18 cellular contexts compared by ENCODE assay signal in genomic region chr20:49460916-49461315, GRCh38. TPM values are rescaled to one million over a fixed set of nuclear protein-coding genes. Genes with fewer than 3 reads are reported as not detected.
DNase-seq lines count a peak whose midpoint lies in the region; ATAC-seq and TF ChIP-seq lines count a peak whose summit lies in the region.
"Had no signal": no experiment of that assay in that cellular context is flagged by ENCODE, and none has a peak within 500 bp of the region (broad histone marks: within the 10 kb centered on the region; RNA-seq: fewer than 3 reads in every experiment).

No MANE protein-coding gene starts in this region.

- DNase-seq in DMS79 treated with DMSO at 0.1 percent for 48 hours (lab: John Stamatoyannopoulos, UW) (peak; percentile 84), NCI-H2029 (lab: John Stamatoyannopoulos, UW) (peak; percentile 25), right lobe of liver (peak; percentile 71 to 92 (median 92)), COLO829 (ENCODE audit: low spot score) (no peak), heart right ventricle (no peak)
- DNase-seq in activated T-helper 1 cell treated with anti-CD3 and anti-CD28 coated beads, Interleukin-12 subunit alpha, Interleukin-12 subunit beta, Interleukin-2, Interleukin-4 antibody, amounts not matched to agents 30 ng/mL and 10 ng/mL and 1 ng/mL, durations not matched to agents 14 hours and 24 hours and 36 hours (ENCODE audit: low spot score), result no peak
- no peak for DNase-seq in CD4-positive, alpha-beta T cell
- DNase-seq: activated CD4-positive, alpha-beta T cell treated with anti-CD3 and anti-CD28 coated beads, Interleukin-2, amount 50 U/mL, for 1 hour; amygdala; EL; foreskin fibroblast; KBM-7; T-cell; upper lobe of left lung had no signal

- TF ChIP-seq CTCF in right lobe of liver (IDR thresholded peaks at IDR 0.05) (no peak), heart right ventricle (IDR thresholded peaks at IDR 0.05) (no peak)
- TF ChIP-seq CTCF in CD4-positive, alpha-beta T cell (IDR thresholded peaks at IDR 0.05), result no peak

- no peaks in the 10 kb centered on the region for H3K4me1 Mint-ChIP-seq in activated T-helper 1 cell treated with anti-CD3 and anti-CD28 coated beads, Interleukin-12 subunit alpha, Interleukin-12 subunit beta, Interleukin-2, Interleukin-4 antibody, amounts not matched to agents 30 ng/mL and 10 ng/mL and 1 ng/mL, durations not matched to agents 14 hours and 24 hours and 36 hours (ENCODE audit: low read depth)
- H3K4me1 Mint-ChIP-seq in CD4-positive, alpha-beta T cell (ENCODE audit: low read depth), result no peaks in the 10 kb centered on the region
- H3K4me1 Mint-ChIP-seq: T-cell had no signal

- H3K36me3 Mint-ChIP-seq in activated T-helper 1 cell treated with anti-CD3 and anti-CD28 coated beads, Interleukin-12 subunit alpha, Interleukin-12 subunit beta, Interleukin-2, Interleukin-4 antibody, amounts not matched to agents 30 ng/mL and 10 ng/mL and 1 ng/mL, durations not matched to agents 14 hours and 24 hours and 36 hours (ENCODE audit: low read depth), result no peaks in the 10 kb centered on the region
- no peaks in the 10 kb centered on the region for H3K36me3 Mint-ChIP-seq in CD4-positive, alpha-beta T cell (ENCODE audit: low read depth)
- H3K36me3 Mint-ChIP-seq: T-cell had no signal

- POLR2A ChIA-PET in CD4-positive, alpha-beta T cell (lab: Charles Lee), result no interaction called here

- H3K36me3 ChIP-seq in right lobe of liver (no peaks in the 10 kb centered on the region), heart right ventricle (no peaks in the 10 kb centered on the region)
- H3K36me3 ChIP-seq: upper lobe of left lung had no signal

- peak; percentile 84 to 94 (median 92) for ATAC-seq in right lobe of liver
- no peak for ATAC-seq in HG03439 (IDR thresholded peaks at IDR 0.05; ENCODE audit: unreplicated experiment)
- ATAC-seq in CD4-positive, alpha-beta T cell (ENCODE audit: poor library complexity), result no peak
- ATAC-seq in heart right ventricle, result no peak
- ATAC-seq: T-cell had no signal

- H3K9me3 ChIP-seq in right lobe of liver (no peaks in the 10 kb centered on the region), heart right ventricle (no peaks in the 10 kb centered on the region)
- H3K9me3 ChIP-seq in CD4-positive, alpha-beta T cell (ENCODE audit: control insufficient read depth, low read length), result no peaks in the 10 kb centered on the region
- H3K9me3 ChIP-seq: upper lobe of left lung had no signal

- H3K4me3 ChIP-seq in right lobe of liver (no peak overlapping the region), heart right ventricle (no peak overlapping the region)
- H3K4me3 ChIP-seq: dorsolateral prefrontal cortex, upper lobe of left lung had no signal

- H3K27me3 Mint-ChIP-seq in activated T-helper 1 cell treated with anti-CD3 and anti-CD28 coated beads, Interleukin-12 subunit alpha, Interleukin-12 subunit beta, Interleukin-2, Interleukin-4 antibody, amounts not matched to agents 30 ng/mL and 10 ng/mL and 1 ng/mL, durations not matched to agents 14 hours and 24 hours and 36 hours (ENCODE audit: insufficient read depth), result peaks cover 21% of the 10 kb centered on the region
- peaks cover 29% of the 10 kb centered on the region for H3K27me3 Mint-ChIP-seq in CD4-positive, alpha-beta T cell

- H3K27ac Mint-ChIP-seq in activated T-helper 1 cell treated with anti-CD3 and anti-CD28 coated beads, Interleukin-12 subunit alpha, Interleukin-12 subunit beta, Interleukin-2, Interleukin-4 antibody, amounts not matched to agents 30 ng/mL and 10 ng/mL and 1 ng/mL, durations not matched to agents 14 hours and 24 hours and 36 hours, result peak overlapping the region; percentile 7
- H3K27ac Mint-ChIP-seq in CD4-positive, alpha-beta T cell, result no peak overlapping the region
- H3K27ac Mint-ChIP-seq: activated T-helper 2 cell treated with anti-CD3 and anti-CD28 coated beads, Interferon-gamma antibody, Interleukin-2, Interleukin-4, amounts not matched to agents 10 μg/mL and 5 μg/mL and 100 μg/mL, durations not matched to agents 14 hours and 24 hours and 36 hours; T-cell had no signal

- WGBS in right lobe of liver (ENCODE audit: insufficient coverage, low coverage, low lambda C conversion rate, missing lambda C conversion rate), result 27% methylated on average over 5 of the region's 5 CpGs
- 86 to 88% methylated on average over 5 of the region's 5 CpGs for WGBS in heart right ventricle, 2 donors

- CTCF ChIA-PET in CD4-positive, alpha-beta T cell (lab: Charles Lee), result no interaction called here

- H3K4me1 ChIP-seq in right lobe of liver (peaks cover 0 to 12% (median 1%) of the 10 kb centered on the region in 4 donors), heart right ventricle (peaks cover 0 to 6% (median 0%) of the 10 kb centered on the region in 9 donors)
- H3K4me1 ChIP-seq: upper lobe of left lung had no signal

- no peak overlapping the region for H3K4me3 Mint-ChIP-seq in activated T-helper 1 cell treated with anti-CD3 and anti-CD28 coated beads, Interleukin-12 subunit alpha, Interleukin-12 subunit beta, Interleukin-2, Interleukin-4 antibody, amounts not matched to agents 30 ng/mL and 10 ng/mL and 1 ng/mL, durations not matched to agents 14 hours and 24 hours and 36 hours
- no peak overlapping the region for H3K4me3 Mint-ChIP-seq in CD4-positive, alpha-beta T cell
- H3K4me3 Mint-ChIP-seq: T-cell had no signal

- H3K27me3 ChIP-seq in right lobe of liver (no peaks in the 10 kb centered on the region), heart right ventricle (peaks cover 0 to 4% (median 0%) of the 10 kb centered on the region in 7 donors)
- H3K27me3 ChIP-seq in CD4-positive, alpha-beta T cell (ENCODE audit: control insufficient read depth, insufficient read depth, low read length), result no peaks in the 10 kb centered on the region
- H3K27me3 ChIP-seq: dorsolateral prefrontal cortex, upper lobe of left lung had no signal

- TF ChIP-seq POLR2A in right lobe of liver (IDR thresholded peaks at IDR 0.05), result no peak

- H3K9me3 Mint-ChIP-seq in activated T-helper 1 cell treated with anti-CD3 and anti-CD28 coated beads, Interleukin-12 subunit alpha, Interleukin-12 subunit beta, Interleukin-2, Interleukin-4 antibody, amounts not matched to agents 30 ng/mL and 10 ng/mL and 1 ng/mL, durations not matched to agents 14 hours and 24 hours and 36 hours, result no peaks in the 10 kb centered on the region
- H3K9me3 Mint-ChIP-seq in CD4-positive, alpha-beta T cell, result no peaks in the 10 kb centered on the region
- H3K9me3 Mint-ChIP-seq: activated T-helper 2 cell treated with anti-CD3 and anti-CD28 coated beads, Interferon-gamma antibody, Interleukin-2, Interleukin-4, amounts not matched to agents 10 μg/mL and 5 μg/mL and 100 μg/mL, durations not matched to agents 14 hours and 24 hours and 36 hours; T-cell had no signal

- H3K27ac ChIP-seq in right lobe of liver (peak overlapping the region in 1 of 3 donors; percentile 25), heart right ventricle (no peak overlapping the region)
- no peak overlapping the region for H3K27ac ChIP-seq in CD4-positive, alpha-beta T cell (ENCODE audit: low read depth, low read length)
- H3K27ac ChIP-seq: upper lobe of left lung had no signal

- intact Hi-C loops in activated T-helper 1 cell treated with anti-CD3 and anti-CD28 coated beads, Interleukin-12 subunit alpha, Interleukin-12 subunit beta, Interleukin-2, Interleukin-4 antibody, amounts not matched to agents 30 ng/mL and 10 ng/mL and 1 ng/mL, durations not matched to agents 14 hours and 24 hours and 36 hours (cut with micrococcal nuclease), result no loop called here
- intact Hi-C loops in right lobe of liver (cut with DNase I) (no loop called here), heart right ventricle (cut with DNase I) (no loop called here)
- intact Hi-C loops in CD4-positive, alpha-beta T cell (cut with DNase I, micrococcal nuclease), result no loop called here

RNA-seq across cellular contexts. Expression of gene KCNB1, which starts 21.6 kb away (rescaled TPM):
- total RNA-seq in activated T-helper 1 cell treated with anti-CD3 and anti-CD28 coated beads, Interleukin-12 subunit alpha, Interleukin-12 subunit beta, Interleukin-2, Interleukin-4 antibody, amounts not matched to agents 30 ng/mL and 10 ng/mL and 1 ng/mL, durations not matched to agents 14 hours and 24 hours and 36 hours, result 0.08 and 0.20 TPM in 2 replicates
- total RNA-seq in right lobe of liver, result 1 to 10 TPM; 1.5 to 8.2 (median 3.8) TPM
- total RNA-seq in CD4-positive, alpha-beta T cell, result under 1 TPM; 0.06 to 0.08 TPM
- 1 to 10 TPM in 8 of 10 donors, under 1 TPM in 2; 0.64 to 4.2 (median 1.2) TPM for total RNA-seq in heart right ventricle
- under 1 TPM; 0.80 to 0.99 TPM for polyA plus RNA-seq in heart right ventricle
- total RNA-seq: OCI-LY7 had no signal

Comparison
In these comparisons a context has a peak if more than half of its experiments do, and no peak if none do; other contexts are left out.
1. DNase-seq: peak in DMS79 treated with DMSO at 0.1 percent for 48 hours (single experiment), NCI-H2029 (single experiment) and right lobe of liver (3 of 3); none in activated T-helper 1 cell treated with anti-CD3 and anti-CD28 coated beads, Interleukin-12 subunit alpha, Interleukin-12 subunit beta, Interleukin-2, Interleukin-4 antibody, amounts not matched to agents 30 ng/mL and 10 ng/mL and 1 ng/mL, durations not matched to agents 14 hours and 24 hours and 36 hours (single experiment), COLO829 (single experiment), CD4-positive, alpha-beta T cell (0 of 10) and heart right ventricle (0 of 2).
2. ATAC-seq: peak in right lobe of liver (4 of 4); none in HG03439 (single experiment), CD4-positive, alpha-beta T cell (single experiment) and heart right ventricle (0 of 8).